In the genomic region with DNA sequence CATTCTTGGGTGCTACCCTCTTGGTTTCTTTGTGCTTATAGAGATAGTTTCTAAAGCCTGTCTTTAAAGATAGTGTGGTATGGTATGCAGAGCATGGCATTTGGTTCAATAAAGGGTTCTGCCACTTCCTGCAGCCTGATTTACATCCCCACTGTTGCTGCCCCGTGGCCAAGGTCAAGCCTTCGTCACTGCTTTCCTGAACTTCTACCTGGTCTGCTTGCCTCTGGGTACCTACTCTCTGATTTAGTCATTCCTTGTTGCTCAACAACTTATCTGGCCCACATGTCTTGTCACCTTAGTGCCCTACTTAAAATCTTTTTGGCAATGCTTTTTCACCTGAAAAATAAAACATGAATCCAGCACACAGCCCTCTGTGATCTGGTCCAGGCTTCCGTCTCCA, we compare ENCODE assay signal across 31 cellular contexts.
"Had no signal": no experiment of that assay in that cellular context is flagged by ENCODE, and none has a peak within 500 bp of the region (broad histone marks: within the 10 kb centered on the region; RNA-seq: fewer than 3 reads in every experiment).

No MANE protein-coding gene starts in this region.

- H3K4me1 ChIP-seq: adrenal gland, body of pancreas, gastroesophageal sphincter, transverse colon had no signal

- DNase-seq: activated B cell treated with CpG ODN at 0.5 μM for 24 hours; activated CD8-positive, alpha-beta T cell treated with anti-CD3 and anti-CD28 coated beads, Interleukin-2, amount 10 ng/mL, durations not matched to agents 7 days and 5 days; activated effector memory CD4-positive, alpha-beta T cell treated with anti-CD3 and anti-CD28 coated beads, Interleukin-2, amount 50 U/mL, for 16 hours; activated naive CD4-positive, alpha-beta T cell treated with anti-CD3 and anti-CD28 coated beads for 36 hours; activated naive CD8-positive, alpha-beta T cell treated with anti-CD3 and anti-CD28 coated beads for 36 hours; adrenal gland; aorta; body of pancreas; cerebellar nuclear complex; dorsolateral prefrontal cortex; effector memory CD8-positive, alpha-beta T cell; islet precursor cell; left cardiac atrium; mammary epithelial cell; nucleus accumbens; posterior cingulate gyrus; stimulated activated CD4-positive, alpha-beta T cell treated with anti-CD3 and anti-CD28 coated beads, Interleukin-12 subunit alpha, Interleukin-12 subunit beta, amount 100 ng/mL, for 4 hours; stimulated activated CD4-positive, alpha-beta T cell treated with anti-CD3 and anti-CD28 coated beads, Interleukin-4, amount 100 ng/mL, for 1 hour; stimulated activated naive CD8-positive, alpha-beta T cell treated with anti-CD3 and anti-CD28 coated beads, Interleukin-15, Interleukin-2, amounts not matched to agents 100 U/mL and 50 U/mL, for 24 hours; T-helper 17 cell; T1000; testis; transverse colon had no signal

- H3K4me1 Mint-ChIP-seq: activated naive CD8-positive, alpha-beta T cell treated with anti-CD3 and anti-CD28 coated beads for 36 hours had no signal

- H3K4me3 Mint-ChIP-seq: activated B cell treated with CpG ODN at 0.5 μM for 24 hours; activated CD8-positive, alpha-beta T cell treated with anti-CD3 and anti-CD28 coated beads, Interleukin-2, amount 10 ng/mL, durations not matched to agents 7 days and 5 days; activated naive CD4-positive, alpha-beta T cell treated with anti-CD3 and anti-CD28 coated beads for 36 hours; activated naive CD8-positive, alpha-beta T cell treated with anti-CD3 and anti-CD28 coated beads for 36 hours; activated T-helper 1 cell treated with anti-CD3 and anti-CD28 coated beads, Interleukin-12 subunit alpha, Interleukin-12 subunit beta, Interleukin-2, Interleukin-4 antibody, amounts not matched to agents 30 ng/mL and 10 ng/mL and 1 ng/mL, durations not matched to agents 14 hours and 24 hours and 36 hours; effector memory CD8-positive, alpha-beta T cell; neural crest cell; T-helper 17 cell had no signal

- H3K4me3 ChIP-seq: adrenal gland, body of pancreas, cardiac muscle cell, coronary artery, dorsolateral prefrontal cortex, gastroesophageal sphincter, hepatocyte, skin epidermis, testis, transverse colon had no signal

- H3K27ac Mint-ChIP-seq: activated B cell treated with CpG ODN at 0.5 μM for 24 hours; activated CD8-positive, alpha-beta T cell treated with anti-CD3 and anti-CD28 coated beads, Interleukin-2, amount 10 ng/mL, durations not matched to agents 7 days and 5 days; activated naive CD4-positive, alpha-beta T cell treated with anti-CD3 and anti-CD28 coated beads for 36 hours; activated naive CD8-positive, alpha-beta T cell treated with anti-CD3 and anti-CD28 coated beads for 36 hours; activated T-helper 1 cell treated with anti-CD3 and anti-CD28 coated beads, Interleukin-12 subunit alpha, Interleukin-12 subunit beta, Interleukin-2, Interleukin-4 antibody, amounts not matched to agents 30 ng/mL and 10 ng/mL and 1 ng/mL, durations not matched to agents 14 hours and 24 hours and 36 hours; effector memory CD8-positive, alpha-beta T cell; T-helper 17 cell had no signal

- H3K9me3 ChIP-seq: adrenal gland, body of pancreas, gastroesophageal sphincter, testis, transverse colon had no signal

- H3K4me2 ChIP-seq: hepatocyte had no signal

- ATAC-seq: activated CD8-positive, alpha-beta T cell treated with anti-CD3 and anti-CD28 coated beads, Interleukin-2, amount 10 ng/mL, durations not matched to agents 7 days and 5 days; body of pancreas; effector memory CD8-positive, alpha-beta T cell; gastroesophageal sphincter; left cardiac atrium; sciatic nerve; stimulated activated naive CD8-positive, alpha-beta T cell treated with anti-CD3 and anti-CD28 coated beads, Interleukin-15, Interleukin-2, amounts not matched to agents 100 U/mL and 50 U/mL, for 24 hours; T-helper 17 cell had no signal

- H3K27me3 ChIP-seq: adrenal gland, body of pancreas, cardiac muscle cell, gastroesophageal sphincter, hepatocyte, testis, transverse colon had no signal

- H3K27me3 Mint-ChIP-seq: activated B cell treated with CpG ODN at 0.5 μM for 24 hours; activated naive CD8-positive, alpha-beta T cell treated with anti-CD3 and anti-CD28 coated beads for 36 hours had no signal

- H2AFZ ChIP-seq: hepatocyte had no signal

- H3K36me3 Mint-ChIP-seq: activated naive CD8-positive, alpha-beta T cell treated with anti-CD3 and anti-CD28 coated beads for 36 hours had no signal

- H3K9me3 Mint-ChIP-seq: activated B cell treated with CpG ODN at 0.5 μM for 24 hours; activated naive CD4-positive, alpha-beta T cell treated with anti-CD3 and anti-CD28 coated beads for 36 hours; activated naive CD8-positive, alpha-beta T cell treated with anti-CD3 and anti-CD28 coated beads for 36 hours; activated T-helper 1 cell treated with anti-CD3 and anti-CD28 coated beads, Interleukin-12 subunit alpha, Interleukin-12 subunit beta, Interleukin-2, Interleukin-4 antibody, amounts not matched to agents 30 ng/mL and 10 ng/mL and 1 ng/mL, durations not matched to agents 14 hours and 24 hours and 36 hours; effector memory CD8-positive, alpha-beta T cell; neural crest cell had no signal

- H3K36me3 ChIP-seq: adrenal gland, cardiac muscle cell, gastroesophageal sphincter, transverse colon had no signal

- H3K79me2 ChIP-seq: hepatocyte had no signal
